ENCODE assay signal across 28 cellular contexts in genomic region chr10:35889226-35889625, GRCh38.
"Had no signal": no experiment of that assay in that cellular context is flagged by ENCODE, and none has a peak within 500 bp of the region (broad histone marks: within the 10 kb centered on the region; RNA-seq: fewer than 3 reads in every experiment).

No MANE protein-coding gene starts in this region.

- H3K27me3 Mint-ChIP-seq: activated CD8-positive, alpha-beta T cell treated with anti-CD3 and anti-CD28 coated beads for 36 hours; dendritic cell treated with granulocyte-macrophage colony-stimulating factor and Interleukin-4, amounts not matched to agents 40 ng/mL and 50 ng/mL, for 4 days had no signal

- H3K4me2 ChIP-seq: SK-N-SH had no signal

- H3K4me3 Mint-ChIP-seq: activated CD8-positive, alpha-beta T cell treated with anti-CD3 and anti-CD28 coated beads for 36 hours; activated T-cell treated with anti-CD3 and anti-CD28 coated beads, Interleukin-2, amount 50 U/mL, for 4 hours; activated T-helper 17 cell treated with anti-CD3 and anti-CD28 coated beads, Interleukin-2, amount 50 U/mL, for 72 hours; dendritic cell treated with granulocyte-macrophage colony-stimulating factor and Interleukin-4, amounts not matched to agents 40 ng/mL and 50 ng/mL, for 4 days; endodermal cell; natural killer cell; stimulated activated memory B cell treated with anti-CD40 and anti-IgM and Interleukin-4, amounts not matched to agents 10 μg/mL and 1 μg/mL and 100 μg/mL, for 72 hours; T-helper 1 cell treated with Interleukin-12 subunit alpha and Interleukin-12 subunit beta and Interleukin-4 antibody, amounts not matched to agents 30 μg/mL and 1 μg/mL, for 36 hours had no signal

- H3K27ac ChIP-seq: breast epithelium, gastroesophageal sphincter, left lung, lower lobe of right lung, thyroid gland had no signal

- H3K9me3 Mint-ChIP-seq: activated CD8-positive, alpha-beta T cell treated with anti-CD3 and anti-CD28 coated beads for 36 hours; dendritic cell treated with granulocyte-macrophage colony-stimulating factor and Interleukin-4, amounts not matched to agents 40 ng/mL and 50 ng/mL, for 4 days; T-helper 1 cell treated with Interleukin-12 subunit alpha and Interleukin-12 subunit beta and Interleukin-4 antibody, amounts not matched to agents 30 μg/mL and 1 μg/mL, for 36 hours had no signal

- H3K4me1 Mint-ChIP-seq: activated T-helper 17 cell treated with anti-CD3 and anti-CD28 coated beads, Interleukin-2, amount 50 U/mL, for 72 hours; immature natural killer cell; natural killer cell; stimulated activated memory B cell treated with anti-CD40 and anti-IgM and Interleukin-4, amounts not matched to agents 10 μg/mL and 1 μg/mL and 100 μg/mL, for 72 hours had no signal

- H3K4me1 ChIP-seq: breast epithelium, lower lobe of right lung, thyroid gland had no signal

- H3K36me3 Mint-ChIP-seq: activated naive CD4-positive, alpha-beta T cell treated with anti-CD3 and anti-CD28 coated beads, Interleukin-2, amount 50 U/mL, for 72 hours; immature natural killer cell; natural killer cell; stimulated activated memory B cell treated with anti-CD40 and anti-IgM and Interleukin-4, amounts not matched to agents 10 μg/mL and 1 μg/mL and 100 μg/mL, for 72 hours had no signal

- H3K9ac ChIP-seq: SK-N-SH had no signal

- H3K4me3 ChIP-seq: breast epithelium, gastroesophageal sphincter, left lung, lower lobe of right lung, stomach, thyroid gland had no signal

- H3K9me3 ChIP-seq: breast epithelium, gastroesophageal sphincter, left lung, lower lobe of right lung, stomach, thyroid gland had no signal

- H3K27me3 ChIP-seq: breast epithelium, gastroesophageal sphincter, left lung, stomach, thyroid gland had no signal

- H3K27ac Mint-ChIP-seq: activated CD8-positive, alpha-beta T cell treated with anti-CD3 and anti-CD28 coated beads for 36 hours; activated naive CD4-positive, alpha-beta T cell treated with anti-CD3 and anti-CD28 coated beads, Interleukin-2, amount 50 U/mL, for 72 hours; activated T-helper 17 cell treated with anti-CD3 and anti-CD28 coated beads, Interleukin-2, amount 50 U/mL, for 72 hours; dendritic cell treated with granulocyte-macrophage colony-stimulating factor and Interleukin-4, amounts not matched to agents 40 ng/mL and 50 ng/mL, for 4 days; endodermal cell; immature natural killer cell; natural killer cell; stimulated activated memory B cell treated with anti-CD40 and anti-IgM and Interleukin-4, amounts not matched to agents 10 μg/mL and 1 μg/mL and 100 μg/mL, for 72 hours; T-helper 1 cell treated with Interleukin-12 subunit alpha and Interleukin-12 subunit beta and Interleukin-4 antibody, amounts not matched to agents 30 μg/mL and 1 μg/mL, for 36 hours had no signal

- H3K36me3 ChIP-seq: breast epithelium, gastroesophageal sphincter, left lung, lower lobe of right lung, stomach, thyroid gland had no signal

- DNase-seq: activated CD4-positive, alpha-beta T cell treated with anti-CD3 and anti-CD28 coated beads for 1 hour; activated CD4-positive, alpha-beta T cell treated with anti-CD3 and anti-CD28 coated beads, Interleukin-2, amount 50 U/mL, for 1 hour; activated CD8-positive, alpha-beta T cell treated with anti-CD3 and anti-CD28 coated beads for 36 hours; activated T-cell treated with anti-CD3 and anti-CD28 coated beads, Interleukin-2, amount 50 U/mL, for 4 hours; central memory CD4-positive, alpha-beta T cell; endodermal cell; hypothalamus; immature natural killer cell; kidney; left lung; lower lobe of right lung; natural killer cell; SK-N-SH; small intestine; stimulated activated CD4-positive, alpha-beta T cell treated with anti-CD3 and anti-CD28 coated beads, Interleukin-1b, Interleukin-23, amount 100 ng/mL, for 48 hours; stimulated activated CD4-positive, alpha-beta T cell treated with anti-CD3 and anti-CD28 coated beads, Interleukin-4, amount 100 ng/mL, for 4 hours; stimulated activated CD8-positive, alpha-beta memory T cell treated with anti-CD3 and anti-CD28 coated beads, Interleukin-4, amount 100 ng/mL, for 48 hours; stomach; SW 1271; T-helper 9 cell; thyroid gland had no signal
